1 cellular context compared by ENCODE assay signal in the genomic region with DNA sequence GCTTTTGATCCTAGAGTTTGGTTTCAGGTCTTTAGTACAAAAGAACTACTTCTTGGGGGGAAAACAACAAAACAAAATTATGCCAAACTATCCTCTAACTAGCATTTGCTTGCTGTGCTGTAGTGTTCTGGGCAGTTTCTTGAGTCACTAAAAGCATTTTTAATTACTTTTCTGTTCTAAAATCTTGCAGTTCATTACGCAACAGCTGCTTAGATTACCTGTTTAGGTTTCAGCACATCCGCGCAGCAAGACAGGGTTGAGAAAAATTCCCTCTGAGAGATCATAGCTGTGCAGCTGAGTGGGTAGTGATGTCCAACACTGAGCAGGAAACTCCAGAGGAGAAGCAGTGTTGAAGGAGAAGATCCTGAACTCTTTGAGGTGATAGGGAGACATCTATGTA.
TF ChIP-seq lines count a peak whose summit lies in the region.

No MANE protein-coding gene starts in this region.

TF ChIP-seq in IMR-90, 13 proteins besides CTCF, POLR2A, EP300 and RAD21:
- TF ChIP-seq RCOR1 (IDR thresholded peaks at IDR 0.05; ENCODE audit: insufficient replicate concordance, low read length) (no peak), FOS (IDR thresholded peaks at IDR 0.05; ENCODE audit: low read depth, low read length) (no peak), CHD1 (IDR thresholded peaks at IDR 0.05; ENCODE audit: low read depth, low read length) (no peak), MXI1 (IDR thresholded peaks at IDR 0.05; ENCODE audit: borderline replicate concordance, low read depth, low read length) (no peak), CEBPB (IDR thresholded peaks at IDR 0.05; ENCODE audit: low read depth, low read length) (peak; percentile 82), NFE2L2 (IDR thresholded peaks at IDR 0.05; ENCODE audit: low read depth, low read length) (no peak), ELK1 (IDR thresholded peaks at IDR 0.05; ENCODE audit: borderline replicate concordance, low read depth, low read length) (no peak)
- TF ChIP-seq, protein P1, sequence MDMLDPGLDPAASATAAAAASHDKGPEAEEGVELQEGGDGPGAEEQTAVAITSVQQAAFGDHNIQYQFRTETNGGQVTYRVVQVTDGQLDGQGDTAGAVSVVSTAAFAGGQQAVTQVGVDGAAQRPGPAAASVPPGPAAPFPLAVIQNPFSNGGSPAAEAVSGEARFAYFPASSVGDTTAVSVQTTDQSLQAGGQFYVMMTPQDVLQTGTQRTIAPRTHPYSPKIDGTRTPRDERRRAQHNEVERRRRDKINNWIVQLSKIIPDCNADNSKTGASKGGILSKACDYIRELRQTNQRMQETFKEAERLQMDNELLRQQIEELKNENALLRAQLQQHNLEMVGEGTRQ (IDR thresholded peaks at IDR 0.05; ENCODE audit: low read depth, low read length): no peak
